12 cellular contexts compared by ENCODE assay signal in the genomic region with DNA sequence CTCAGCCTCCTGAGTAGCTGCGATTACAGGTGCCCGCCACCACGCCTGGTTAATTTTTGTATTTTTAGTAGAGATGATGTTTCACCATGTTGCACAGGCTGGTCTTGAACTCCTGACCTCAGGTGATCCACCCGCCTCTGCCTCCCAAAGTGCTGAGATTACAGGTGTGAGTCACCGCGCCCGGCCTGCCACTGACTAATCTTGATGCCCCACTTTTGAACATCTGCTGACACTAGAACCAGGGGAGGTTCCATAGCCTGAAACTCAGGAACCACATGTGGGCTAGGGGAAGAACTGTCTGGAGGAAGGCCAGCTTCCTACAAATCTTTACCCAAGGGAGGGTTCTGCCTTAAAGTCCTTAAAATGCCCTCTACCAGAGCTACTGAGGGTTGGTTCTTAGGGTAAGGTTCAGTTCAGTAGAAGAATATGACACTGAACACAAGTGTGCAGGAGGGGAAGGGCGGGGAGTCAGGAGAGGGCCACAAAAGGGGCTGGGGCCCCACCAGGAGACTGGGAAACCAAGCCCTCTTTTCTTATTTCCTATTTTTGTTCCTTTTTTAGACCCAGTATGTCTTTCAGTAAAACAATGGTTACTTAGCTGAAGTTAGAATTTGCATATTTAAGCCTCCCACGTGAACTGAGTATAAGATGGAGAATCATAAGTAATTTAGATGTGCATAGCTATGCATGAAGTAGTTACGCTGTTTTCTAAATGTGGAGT. TPM values are rescaled to one million over a fixed set of nuclear protein-coding genes. Genes with fewer than 3 reads are reported as not detected.
DNase-seq lines count a peak whose midpoint lies in the region; ATAC-seq, FAIRE-seq and TF ChIP-seq lines count a peak whose summit lies in the region.
"Had no signal": no experiment of that assay in that cellular context is flagged by ENCODE, and none has a peak within 500 bp of the region (broad histone marks: within the 10 kb centered on the region; RNA-seq: fewer than 3 reads in every experiment).

No MANE protein-coding gene starts in this region.

- H3K9me3 ChIP-seq in left ventricle myocardium inferior (replicated peaks) (no peaks in the 10 kb centered on the region), right cardiac atrium (ENCODE audit: control insufficient read depth, low read length) (no peaks in the 10 kb centered on the region), GM12878 (replicated peaks; ENCODE audit: control insufficient read depth, insufficient read depth, low read length) (no peaks in the 10 kb centered on the region), PC-9 (ENCODE audit: insufficient read depth, low read depth) (no peaks in the 10 kb centered on the region)

- no peaks in the 10 kb centered on the region for H3K36me3 ChIP-seq in left ventricle myocardium inferior
- H3K36me3 ChIP-seq in GM12878 (ENCODE audit: control insufficient read depth in 2 of 2, insufficient read depth in 2 of 2, low read length in 1 of 2), result no peaks in the 10 kb centered on the region
- no peaks in the 10 kb centered on the region for H3K36me3 ChIP-seq in PC-9 (ENCODE audit: low read depth)

- H3K9ac ChIP-seq in GM12878 (ENCODE audit: control insufficient read depth, insufficient read depth, low read length), result no peak overlapping the region

- H4K20me1 ChIP-seq in GM12878 (ENCODE audit: control insufficient read depth, insufficient read depth) (no peaks in the 10 kb centered on the region), PC-9 (ENCODE audit: insufficient read depth) (no peaks in the 10 kb centered on the region)

- TF ChIP-seq CTCF in left ventricle myocardium inferior (IDR thresholded peaks at IDR 0.05; ENCODE audit: borderline replicate concordance), result no peak
- TF ChIP-seq CTCF in GM12878 (IDR thresholded peaks at IDR 0.05 in 2 of 3, conservative IDR thresholded peaks at IDR 0.05 in 1 of 3; ENCODE audit: control insufficient read depth in 2 of 3, extremely low read depth in 1 of 3, insufficient read depth in 1 of 3, low read depth in 3 of 3, low read length in 3 of 3), result no peak
- no peak for TF ChIP-seq CTCF in PC-9 (conservative IDR thresholded peaks at IDR 0.05)

- WGBS in right cardiac atrium, result 82% methylated on average over 10 of the region's 10 CpGs
- WGBS in GM12878 (ENCODE audit: insufficient coverage, insufficient replicate concordance, low lambda C conversion rate, missing lambda C conversion rate), result 77% methylated on average over 10 of the region's 10 CpGs

- POLR2A ChIA-PET in GM12878 (lab: Charles Lee) (no interaction called here), PC-9 (lab: Charles Lee; ENCODE audit: unreplicated experiment) (no interaction called here)

- DNase-seq in left ventricle myocardium inferior (no peak), right cardiac atrium (no peak), GM12878 (ENCODE audit: low read depth, low spot score) (no peak), COLO829 (ENCODE audit: low spot score) (no peak), PC-9 (no peak)
- peak; percentile 48 for DNase-seq in stimulated activated CD8-positive, alpha-beta memory T cell treated with anti-CD3 and anti-CD28 coated beads, Interleukin-4, amount 100 ng/mL, for 48 hours
- DNase-seq in stimulated activated naive CD4-positive, alpha-beta T cell treated with Interleukin-2 at 50 U/mL for 16 hours (lab: John Stamatoyannopoulos, UW), result no peak
- DNase-seq: GF-D8, H9, KG1, RPMI8226 had no signal

- H3K27ac ChIP-seq in left ventricle myocardium inferior (replicated peaks) (peak overlapping the region; percentile 12), right cardiac atrium (ENCODE audit: low read length) (no peak overlapping the region), GM12878 (ENCODE audit: control insufficient read depth, insufficient read depth) (no peak overlapping the region), PC-9 (no peak overlapping the region)

- H3K4me1 ChIP-seq in left ventricle myocardium inferior, result no peaks in the 10 kb centered on the region
- H3K4me1 ChIP-seq in right cardiac atrium (ENCODE audit: control insufficient read depth, insufficient read depth, low read length), result no peaks in the 10 kb centered on the region
- peaks cover 30% of the 10 kb centered on the region for H3K4me1 ChIP-seq in GM12878 (ENCODE audit: control insufficient read depth, insufficient read depth, low read length)
- H3K4me1 ChIP-seq in PC-9 (replicated peaks; ENCODE audit: insufficient read depth), result peaks cover 28% of the 10 kb centered on the region

- H2AFZ ChIP-seq in GM12878 (ENCODE audit: control insufficient read depth, low read depth, low read length), result no peak overlapping the region
- H2AFZ ChIP-seq in PC-9, result no peak overlapping the region

- RAD21 ChIA-PET in GM12878 (lab: Charles Lee; ENCODE audit: unreplicated experiment), result interaction anchor here (0.6 kb wide), 1 partner anchor 16 kb away, joined by 4 read pairs; no protein-coding TSS in a partner anchor

- TF ChIP-seq POLR2A in GM12878 (IDR thresholded peaks at IDR 0.05; ENCODE audit: low read depth, low read length), result no peak

- H3K27me3 ChIP-seq in left ventricle myocardium inferior (ENCODE audit: low read depth) (no peaks in the 10 kb centered on the region), right cardiac atrium (ENCODE audit: control insufficient read depth, insufficient read depth) (no peaks in the 10 kb centered on the region), GM12878 (replicated peaks in 1 of 2; ENCODE audit: control insufficient read depth in 2 of 2, insufficient read depth in 2 of 2, low read length in 1 of 2) (peaks cover 0 to 2% of the 10 kb centered on the region in 2 experiments; a peak in 2 of 4 replicates), PC-9 (ENCODE audit: insufficient read depth, low read depth) (no peaks in the 10 kb centered on the region)

- no peak overlapping the region for H3K4me3 ChIP-seq in left ventricle myocardium inferior
- no peak overlapping the region for H3K4me3 ChIP-seq in right cardiac atrium (ENCODE audit: low read length)
- H3K4me3 ChIP-seq in GM12878, result no peak overlapping the region; the same call in 1 of the 2 replicates
- H3K4me3 ChIP-seq in PC-9, result no peak overlapping the region

- FAIRE-seq in GM12878 (lab: Jason Lieb, UNC), result no peak

- no peaks in the 10 kb centered on the region for H3K9me2 ChIP-seq in PC-9 (ENCODE audit: insufficient read depth)

- ATAC-seq in right cardiac atrium (no peak), HG03025 (IDR thresholded peaks at IDR 0.05; ENCODE audit: low FRiP score, unreplicated experiment) (peak; percentile 57), GM12878 (no peak; the same call in 2 of the 3 replicates)

- intact Hi-C loops in left ventricle myocardium inferior (cut with micrococcal nuclease) (no loop called here), right cardiac atrium (cut with DNase I) (loop anchor here in 1 of 4 donors (10.0 kb wide), 1 partner anchor 253 kb away; no protein-coding TSS in a partner anchor), GM12878 (cut with micrococcal nuclease; ENCODE audit: unreplicated experiment) (loop anchor here (10.0 kb wide), 1 partner anchor 87 kb away; a partner anchor contains a TSS), PC-9 (cut with micrococcal nuclease; ENCODE audit: unreplicated experiment) (no loop called here)

- CTCF ChIA-PET in GM12878 (lab: Yijun Ruan, JAX), result interaction anchor here (1.2 kb wide), 1 partner anchor 93 kb away, joined by 3 read pairs; no protein-coding TSS in a partner anchor
- CTCF ChIA-PET in PC-9 (lab: Charles Lee), result interaction anchor here (0.6 kb wide), 1 partner anchor 102 kb away, joined by 6 read pairs; no protein-coding TSS in a partner anchor

- TF ChIP-seq RAD21 in GM12878 (IDR thresholded peaks at IDR 0.05; ENCODE audit: insufficient read depth, low read depth, low read length), result no peak

- TF ChIP-seq EP300 in GM12878 (IDR thresholded peaks at IDR 0.05; ENCODE audit: borderline replicate concordance in 1 of 2, control insufficient read depth in 1 of 2, low read depth in 2 of 2, low read length in 2 of 2), result no peak

- in situ Hi-C loops in GM12878 (cut with MboI), result no loop called here

- BruUV-seq in GM12878 (replicated peaks; lab: Mats Ljungman, UMichigan) (no TSS peak), PC-9 (replicated peaks; lab: Mats Ljungman, UMichigan) (no TSS peak)

- H3K79me2 ChIP-seq in GM12878 (ENCODE audit: control insufficient read depth, insufficient read depth, low read length), result no peaks in the 10 kb centered on the region
- H3K79me2 ChIP-seq in PC-9 (ENCODE audit: low read depth), result no peaks in the 10 kb centered on the region

- peaks cover 7% of the 10 kb centered on the region; the same call in 1 of the 2 replicates for H3F3A ChIP-seq in PC-9 (ENCODE audit: insufficient read depth, low read depth)

- H3K4me2 ChIP-seq in GM12878 (ENCODE audit: control insufficient read depth, insufficient read depth), result peak overlapping the region; percentile 83
- no peak overlapping the region for H3K4me2 ChIP-seq in PC-9

- SMC1A ChIA-PET in GM12878 (lab: Charles Lee; ENCODE audit: uncharacterized antibody, unreplicated experiment), result no interaction called here

TF ChIP-seq in GM12878, 131 proteins besides CTCF, POLR2A, EP300 and RAD21 (continues in another document):
- TF ChIP-seq TBL1XR1 (IDR thresholded peaks at IDR 0.05; ENCODE audit: low read depth, low read length), result no peak

RNA-seq across cellular contexts. Expression of a gene that starts 6.3 kb away (rescaled TPM):
- total RNA-seq in left ventricle myocardium inferior (12.0 TPM), right cardiac atrium (10 to 100 TPM; 21.5 to 42.3 (median 26.0) TPM), GM12878 (2014; rRNA removed) (11.6 and 12.0 TPM in 2 replicates), GM12878 (2014; rRNA removed; fragmentation: Illumina TruSeq; extraction: Trizol) (12.7 TPM in 2 replicates), GM12878 (2021) (19.4 and 23.3 TPM in 2 replicates), PC-9 (2021) (48.6 and 51.0 TPM in 2 replicates)
- polyA plus RNA-seq in right cardiac atrium (9.1 TPM), GM12878 (2011; rRNA removed) (0.62 and 0.80 TPM in 2 replicates), GM12878 (2014; fragmentation: Illumina TruSeq; extraction: Trizol) (14.8 and 17.5 TPM in 2 replicates), GM12878 (2014; fragmentation: Nextera tagmentation; extraction: Ambion mirVana) (1 to 10 TPM; 6.4 to 8.9 TPM), GM12878 (2014; rRNA removed) (8.9 and 9.2 TPM in 2 replicates), GM12878 (2016; fragmentation: Nextera tagmentation; extraction: Ambion mirVana) (10 to 100 TPM; 18.1 to 21.3 TPM)
- 5.0 and 9.0 TPM in 2 replicates for total RNA-seq in GM12878 (2013; cell fraction: nucleolus; rRNA removed)
- polyA plus RNA-seq in GM12878 (2011; ENCODE audit: low read depth), result 5.2 TPM
- 0.40 and 1.1 TPM in 2 replicates for polyA plus RNA-seq in GM12878 (2011; cell fraction: cytosol; rRNA removed)
- 0.13 and 1.3 TPM in 2 replicates for polyA plus RNA-seq in GM12878 (2011; cell fraction: nucleus; rRNA removed)
- 7.3 and 9.0 TPM in 2 replicates for polyA plus RNA-seq in GM12878 (2012)
- polyA minus RNA-seq in GM12878 (2011; rRNA and poly(A)+ RNA removed), result 0.26 and 3.0 TPM in 2 replicates
- 1.7 TPM in 1 of 2 replicates, not detected in the other for polyA minus RNA-seq in GM12878 (2011; cell fraction: cytosol; rRNA and poly(A)+ RNA removed)
- 0.60 and 4.4 TPM in 2 replicates for polyA minus RNA-seq in GM12878 (2011; cell fraction: nucleus; rRNA and poly(A)+ RNA removed)
